9 cellular contexts compared by ENCODE assay signal in the genomic region with DNA sequence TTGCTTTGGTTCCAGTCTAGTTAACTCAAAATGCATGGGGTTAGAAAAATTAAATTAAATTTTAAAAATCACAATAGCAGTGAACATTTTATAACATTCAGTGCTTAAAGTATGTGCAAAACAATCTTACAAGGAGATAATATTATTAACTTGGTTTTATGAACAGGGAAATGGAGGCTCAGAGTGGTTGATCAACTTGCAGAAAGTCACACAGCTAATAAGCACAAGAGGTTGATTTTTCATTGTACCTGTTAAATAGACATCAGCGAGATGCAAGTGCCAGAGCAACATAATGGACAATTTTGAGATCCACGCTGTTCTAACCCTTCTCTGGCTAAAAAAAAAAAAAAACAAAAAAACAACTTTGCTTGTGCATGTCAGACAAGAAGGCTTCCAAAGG.
"Had no signal": no experiment of that assay in that cellular context is flagged by ENCODE, and none has a peak within 500 bp of the region (broad histone marks: within the 10 kb centered on the region; RNA-seq: fewer than 3 reads in every experiment).

No MANE protein-coding gene starts in this region.

- H3K4me1 ChIP-seq: HAP-1 had no signal

- ATAC-seq: GM23338, HCT116 had no signal

- H3K27ac ChIP-seq: HL-60, KMS-11 had no signal

- H3K4me3 Mint-ChIP-seq: GM23338, HFFc6 had no signal

- H3K4me3 ChIP-seq: GM23338, HAP-1 had no signal

- H3K9me3 ChIP-seq: HAP-1 had no signal

- H3K9ac ChIP-seq: KMS-11 had no signal

- DNase-seq: H7, HFFc6, IMR-90, KBM-7 had no signal

- H2AFZ ChIP-seq: GM23338 had no signal

- H3K9me3 Mint-ChIP-seq: GM23338 had no signal

- H3K36me3 ChIP-seq: HAP-1 had no signal

- H3K27ac Mint-ChIP-seq: GM23338, HFFc6 had no signal

- H3K4me2 ChIP-seq: GM23338, KMS-11 had no signal
